ENCODE assay signal across 7 cellular contexts in the genomic region with DNA sequence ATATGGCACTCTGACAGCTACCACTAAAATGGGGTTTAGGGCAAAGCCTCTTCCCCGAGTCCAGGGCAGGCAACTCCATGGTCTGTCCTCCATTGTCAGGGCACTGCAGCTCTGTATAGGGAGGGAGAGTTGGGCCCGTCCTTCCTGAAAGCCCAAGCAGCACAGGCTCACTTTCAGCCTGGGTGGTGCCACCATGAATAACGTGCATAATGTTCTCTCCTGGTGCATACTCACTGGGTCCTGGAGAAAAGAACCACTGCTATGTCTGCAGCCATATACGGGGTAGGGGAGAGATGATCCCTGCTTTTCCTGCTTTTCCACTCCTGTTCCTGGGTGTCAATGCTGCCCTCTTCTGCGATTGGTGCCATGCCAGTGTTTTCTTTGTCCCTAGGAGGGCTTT.
DNase-seq lines count a peak whose midpoint lies in the region; TF ChIP-seq lines count a peak whose summit lies in the region.
"Not testable (repeated sequence)": the region's sequence is repeated elsewhere in the genome, so short reads cannot be mapped to it uniquely, and the experiment has no call there.

No MANE protein-coding gene starts in this region.

- H3K27ac ChIP-seq in H9 (ENCODE audit: insufficient read length, low read depth, low read length); OCI-LY1 (ENCODE audit: low read depth, low read length, poor library complexity, severe bottlenecking); endodermal cell (ENCODE audit: low read depth, low read length); iPS-18a (ENCODE audit: low read length); mesenchymal stem cell (ENCODE audit: low read length, poor library complexity, severe bottlenecking): not testable (repeated sequence)

- not testable (repeated sequence) for H3K79me2 ChIP-seq in H9 (ENCODE audit: insufficient read depth, low read length); OCI-LY1 (ENCODE audit: insufficient read depth, low read length)

- not testable (repeated sequence) for H3K9me3 Mint-ChIP-seq in H9; activated CD4-positive, alpha-beta T cell treated with anti-CD3 and anti-CD28 coated beads, Interleukin-2, amount 10 ng/mL, durations not matched to agents 24 days and 14 days; endodermal cell

- H3K4ac ChIP-seq in H9 (ENCODE audit: low read depth, low read length); mesenchymal stem cell (ENCODE audit: low read depth in 1 of 2, low read length in 2 of 2): not testable (repeated sequence)

- H3K4me1 ChIP-seq in H9 (ENCODE audit: insufficient read depth, low read length); OCI-LY1 (ENCODE audit: insufficient read depth, low read length, severe bottlenecking); endodermal cell (ENCODE audit: control insufficient read depth, insufficient read depth, low read length); iPS-18a (ENCODE audit: control insufficient read depth, low read depth, low read length); mesenchymal stem cell (ENCODE audit: control insufficient read depth, insufficient read depth, low read depth, low read length): not testable (repeated sequence)

- H3F3A ChIP-seq in OCI-LY1 (ENCODE audit: insufficient read depth, low read length): not testable (repeated sequence)

- H3K4me3 ChIP-seq in OCI-LY1 (ENCODE audit: low read depth, low read length, poor library complexity, severe bottlenecking); mesenchymal stem cell (ENCODE audit: insufficient read depth in 1 of 2, low read depth in 1 of 2, low read length in 2 of 2): not testable (repeated sequence)
- H3K4me3 ChIP-seq in endodermal cell (ENCODE audit: low read length) (peak overlapping the region; percentile 62), iPS-18a (ENCODE audit: low read length) (peak overlapping the region; percentile 43)

- not testable (repeated sequence) for H3K27me3 Mint-ChIP-seq in H9 (ENCODE audit: low read depth); activated CD4-positive, alpha-beta T cell treated with anti-CD3 and anti-CD28 coated beads, Interleukin-2, amount 10 ng/mL, durations not matched to agents 24 days and 14 days; endodermal cell (ENCODE audit: insufficient read depth)

- not testable (repeated sequence) for H2BK15ac ChIP-seq in H9 (ENCODE audit: low read depth, low read length); mesenchymal stem cell (ENCODE audit: low read depth, poor library complexity, severe bottlenecking)

- not testable (repeated sequence) for H2AK5ac ChIP-seq in H9 (ENCODE audit: insufficient read length, low read length); mesenchymal stem cell (ENCODE audit: low read length, severe bottlenecking)

- H3K4me2 ChIP-seq in H9 (ENCODE audit: insufficient read depth, insufficient read length, low read length) (peak overlapping the region; percentile 45), OCI-LY1 (ENCODE audit: low read length) (peak overlapping the region; percentile 36; the same call in 1 of the 2 replicates), mesenchymal stem cell (ENCODE audit: low read length, poor library complexity, severe bottlenecking) (peak overlapping the region; percentile 37)

- H2BK12ac ChIP-seq in H9 (ENCODE audit: insufficient read length, low read depth, low read length); mesenchymal stem cell (ENCODE audit: low read length in 2 of 2): not testable (repeated sequence)

- H3K27ac Mint-ChIP-seq in H9; activated CD4-positive, alpha-beta T cell treated with anti-CD3 and anti-CD28 coated beads, Interleukin-2, amount 10 ng/mL, durations not matched to agents 24 days and 14 days; endodermal cell: not testable (repeated sequence)

- H3K36me3 Mint-ChIP-seq in H9 (ENCODE audit: insufficient read depth in 1 of 3, low read depth in 3 of 3); activated CD4-positive, alpha-beta T cell treated with anti-CD3 and anti-CD28 coated beads, Interleukin-2, amount 10 ng/mL, durations not matched to agents 24 days and 14 days (ENCODE audit: low read depth); endodermal cell (ENCODE audit: low read depth): not testable (repeated sequence)

- intact Hi-C loops in activated CD4-positive, alpha-beta T cell treated with anti-CD3 and anti-CD28 coated beads, Interleukin-2, amount 10 ng/mL, durations not matched to agents 24 days and 14 days (cut with micrococcal nuclease): not testable (repeated sequence)

- H4K5ac ChIP-seq in H9 (ENCODE audit: insufficient read length, low read depth, low read length): not testable (repeated sequence)

- WGBS in H9 (ENCODE audit: extremely low coverage, insufficient read length, low lambda C conversion rate): no CpG with 5 or more reads among the region's 5 CpGs
- WGBS in endodermal cell (ENCODE audit: insufficient coverage in 1 of 2, insufficient read length in 1 of 2), 2 experiments: 16 to 60% methylated on average over 1 to 3 of the region's 5 CpGs
- 0% methylated on average over 1 of the region's 5 CpGs for WGBS in mesenchymal stem cell

- H2BK20ac ChIP-seq in H9 (ENCODE audit: low read depth, low read length, poor library complexity, severe bottlenecking): not testable (repeated sequence)

- H3K23me2 ChIP-seq in H9 (ENCODE audit: insufficient read length, low read depth, low read length, poor library complexity, severe bottlenecking): not testable (repeated sequence)

- H2AFZ ChIP-seq in H9 (ENCODE audit: low read length); OCI-LY1 (ENCODE audit: low read length); mesenchymal stem cell (ENCODE audit: low read depth, low read length): not testable (repeated sequence)

- not testable (repeated sequence) for H2BK120ac ChIP-seq in H9 (ENCODE audit: low read depth, low read length, poor library complexity, severe bottlenecking); mesenchymal stem cell (ENCODE audit: low read depth, low read length)

- not testable (repeated sequence) for H3K27me3 ChIP-seq in H9 (ENCODE audit: insufficient read depth, low read length); OCI-LY1 (ENCODE audit: insufficient read depth, low read length); endodermal cell (ENCODE audit: control insufficient read depth, insufficient read depth, low read length, poor library complexity, severe bottlenecking); iPS-18a (ENCODE audit: control insufficient read depth, insufficient read depth, low read length); mesenchymal stem cell (ENCODE audit: control insufficient read depth in 1 of 2, insufficient read depth in 1 of 2, low read length in 2 of 2)

- H3K9me2 ChIP-seq in OCI-LY1 (ENCODE audit: low read depth, low read length): not testable (repeated sequence)

- H2BK5ac ChIP-seq in H9 (ENCODE audit: insufficient read length, low read length); mesenchymal stem cell (ENCODE audit: low read depth, low read length, poor library complexity, severe bottlenecking): not testable (repeated sequence)

- H3K23ac ChIP-seq in H9 (ENCODE audit: insufficient read length, low read depth, low read length); mesenchymal stem cell (ENCODE audit: low read length in 2 of 2): not testable (repeated sequence)

- H3K79me1 ChIP-seq in H9 (ENCODE audit: insufficient read depth, low read depth, low read length, poor library complexity, severe bottlenecking); mesenchymal stem cell (replicated peaks; ENCODE audit: low read length, poor library complexity, severe bottlenecking): not testable (repeated sequence)

- not testable (repeated sequence) for H3K56ac ChIP-seq in H9 (ENCODE audit: insufficient read length, low read depth, low read length)

- not testable (repeated sequence) for H3T11ph ChIP-seq in H9 (ENCODE audit: low read length)

- not testable (repeated sequence) for H3K9ac ChIP-seq in H9 (ENCODE audit: extremely low read depth, insufficient read length, low read length); OCI-LY1 (ENCODE audit: low read length); endodermal cell (ENCODE audit: extremely low read depth, low read length, poor library complexity, severe bottlenecking); iPS-18a (ENCODE audit: low read length); mesenchymal stem cell (ENCODE audit: low read length)

- not testable (repeated sequence) for H3K9me3 ChIP-seq in H9 (ENCODE audit: control insufficient read depth, low read depth, low read length); OCI-LY1 (ENCODE audit: low read length); endodermal cell (ENCODE audit: control insufficient read depth, low read length); iPS-18a (ENCODE audit: control insufficient read depth, low read depth, low read length); mesenchymal stem cell (ENCODE audit: control insufficient read depth, low read length)

- not testable (repeated sequence) for H3K4me1 Mint-ChIP-seq in H9; activated CD4-positive, alpha-beta T cell treated with anti-CD3 and anti-CD28 coated beads, Interleukin-2, amount 10 ng/mL, durations not matched to agents 24 days and 14 days; endodermal cell

- not testable (repeated sequence) for H3K18ac ChIP-seq in H9 (ENCODE audit: insufficient read length, low read depth, low read length); mesenchymal stem cell (ENCODE audit: low read depth in 1 of 2, low read length in 2 of 2)

- not testable (repeated sequence) for H3K14ac ChIP-seq in H9 (ENCODE audit: insufficient read depth, low read length); mesenchymal stem cell (ENCODE audit: low read length in 2 of 2)

- H4K91ac ChIP-seq in H9 (ENCODE audit: insufficient read length, low read depth, low read length); mesenchymal stem cell (ENCODE audit: low read length): not testable (repeated sequence)

- TF ChIP-seq CTCF in H9 (conservative IDR thresholded peaks at IDR 0.05); OCI-LY1 (IDR thresholded peaks at IDR 0.05; ENCODE audit: low read length); endodermal cell (conservative IDR thresholded peaks at IDR 0.05): not testable (repeated sequence)

- DNase-seq in H9 (peak; percentile 28), endodermal cell (peak; percentile 52), mesenchymal stem cell (peak; percentile 2), retina (peak; percentile 27)
- DNase-seq in activated CD4-positive, alpha-beta T cell treated with anti-CD3 and anti-CD28 coated beads, Interleukin-2, amount 10 ng/mL, durations not matched to agents 24 days and 14 days: peak; percentile 52

- not testable (repeated sequence) for H3K36me3 ChIP-seq in OCI-LY1 (ENCODE audit: insufficient read depth, low read length); endodermal cell (ENCODE audit: control insufficient read depth, insufficient read depth, low read length); iPS-18a (ENCODE audit: control insufficient read depth, low read depth, low read length); mesenchymal stem cell (ENCODE audit: control insufficient read depth in 1 of 2, insufficient read depth in 2 of 2, low read depth in 1 of 2, low read length in 2 of 2)

- H3K4me3 Mint-ChIP-seq in H9 (peak overlapping the region; percentile 66 to 74), endodermal cell (peak overlapping the region; percentile 69)
- not testable (repeated sequence) for H3K4me3 Mint-ChIP-seq in activated CD4-positive, alpha-beta T cell treated with anti-CD3 and anti-CD28 coated beads, Interleukin-2, amount 10 ng/mL, durations not matched to agents 24 days and 14 days

- H4K20me1 ChIP-seq in H9 (ENCODE audit: control insufficient read depth, insufficient read depth, insufficient read length); OCI-LY1 (ENCODE audit: insufficient read depth, low read length): not testable (repeated sequence)

- H4K8ac ChIP-seq in H9 (replicated peaks; ENCODE audit: insufficient read length, low read depth, low read length); mesenchymal stem cell (ENCODE audit: low read length): not testable (repeated sequence)

Comparison
In these comparisons a context has a peak if more than half of its experiments do, and no peak if none do; other contexts are left out.
1. DNase-seq: peak in every context shown above with its lines; median percentile 52 in activated CD4-positive, alpha-beta T cell treated with anti-CD3 and anti-CD28 coated beads, Interleukin-2, amount 10 ng/mL, durations not matched to agents 24 days and 14 days; 52 in endodermal cell; 28 in H9; 27 in retina; 2 in mesenchymal stem cell.